In genomic region chr15:87368511-87368910, GRCh38 we compare ENCODE assay signal across 20 cellular contexts.
DNase-seq lines count a peak whose midpoint lies in the region; TF ChIP-seq lines count a peak whose summit lies in the region.
"Had no signal": no experiment of that assay in that cellular context is flagged by ENCODE, and none has a peak within 500 bp of the region (broad histone marks: within the 10 kb centered on the region; RNA-seq: fewer than 3 reads in every experiment).

No MANE protein-coding gene starts in this region.

- TF ChIP-seq CTCF in MCF 10A (IDR thresholded peaks at IDR 0.05; ENCODE audit: unreplicated experiment) (no peak), breast epithelium (IDR thresholded peaks at IDR 0.05) (no peak), mammary epithelial cell (conservative IDR thresholded peaks at IDR 0.05 in 1 of 2, IDR thresholded peaks at IDR 0.05 in 1 of 2; ENCODE audit: extremely low read depth in 1 of 2, insufficient read depth in 1 of 2, low read depth in 1 of 2, low read length in 2 of 2) (no peak), PC-9 (conservative IDR thresholded peaks at IDR 0.05) (no peak)

- POLR2A ChIA-PET in MCF 10A (lab: Yijun Ruan, JAX), result interaction anchor here (1.9 kb wide), 1 partner anchor 14 kb away, joined by 6 read pairs; no protein-coding TSS in a partner anchor
- POLR2A ChIA-PET in PC-9 (lab: Charles Lee; ENCODE audit: unreplicated experiment), result no interaction called here

- H3K4me3 Mint-ChIP-seq in MCF 10A (ENCODE audit: unreplicated experiment), result peak overlapping the region; percentile 12
- no peak overlapping the region for H3K4me3 Mint-ChIP-seq in activated naive CD4-positive, alpha-beta T cell treated with anti-CD3 and anti-CD28 coated beads for 36 hours
- H3K4me3 Mint-ChIP-seq: naive B cell had no signal

- BruUV-seq in MCF 10A (replicated peaks; lab: Mats Ljungman, UMichigan) (no TSS peak), mammary epithelial cell (replicated peaks; lab: Mats Ljungman, UMichigan) (no TSS peak), PC-9 (replicated peaks; lab: Mats Ljungman, UMichigan) (no TSS peak)

- H3K4me3 ChIP-seq in breast epithelium (no peak overlapping the region), mammary epithelial cell (replicated peaks in 1 of 3; ENCODE audit: insufficient read depth in 1 of 3, low read depth in 2 of 3, low read length in 3 of 3) (no peak overlapping the region), PC-9 (no peak overlapping the region)
- H3K4me3 ChIP-seq: lower lobe of right lung, stomach, transverse colon had no signal

- TF ChIP-seq POLR2A in breast epithelium (IDR thresholded peaks at IDR 0.05), result no peak

- intact Hi-C loops in MCF 10A (cut with micrococcal nuclease), result loop anchor here (5.0 kb wide), 1 partner anchor 101 kb away; no protein-coding TSS in a partner anchor
- intact Hi-C loops in breast epithelium (cut with DNase I; ENCODE audit: low total_unique reads), result no loop called here
- intact Hi-C loops in mammary epithelial cell (cut with micrococcal nuclease), result loop anchor here (5.0 kb wide), 2 partner anchors 101 to 209 kb away; no protein-coding TSS in a partner anchor
- intact Hi-C loops in PC-9 (cut with micrococcal nuclease; ENCODE audit: unreplicated experiment), result no loop called here
- intact Hi-C loops in activated naive CD4-positive, alpha-beta T cell treated with anti-CD3 and anti-CD28 coated beads for 36 hours (cut with micrococcal nuclease), result no loop called here

- peak; percentile 44 for DNase-seq in MCF 10A (ENCODE audit: unreplicated experiment)
- DNase-seq in breast epithelium (ENCODE audit: low spot score in 2 of 2), result no peak
- peak; percentile 65 for DNase-seq in mammary epithelial cell
- DNase-seq in islet precursor cell, result peak; percentile 79
- DNase-seq in PC-9, result no peak
- DNase-seq in NCI-H69 (lab: John Stamatoyannopoulos, UW), result no peak
- DNase-seq in activated naive CD4-positive, alpha-beta T cell treated with anti-CD3 and anti-CD28 coated beads for 36 hours, result no peak
- no peak for DNase-seq in SIG-M5 (lab: John Stamatoyannopoulos, UW)
- DNase-seq: activated CD4-positive, alpha-beta T cell treated with anti-CD3 and anti-CD28 coated beads for 1 hour; activated naive CD4-positive, alpha-beta T cell; activated T-cell treated with anti-CD3 and anti-CD28 coated beads, Interleukin-2, amount 50 U/mL, for 1 hour; BE2C; hippocampal formation; kidney; lower lobe of right lung; naive B cell; occipital lobe; retina; stomach; transverse colon had no signal

- H3K9me2 ChIP-seq in PC-9 (ENCODE audit: insufficient read depth), result no peaks in the 10 kb centered on the region

- H3K27me3 ChIP-seq in breast epithelium (no peaks in the 10 kb centered on the region), mammary epithelial cell (ENCODE audit: insufficient read depth, low read length) (no peaks in the 10 kb centered on the region), PC-9 (ENCODE audit: insufficient read depth, low read depth) (no peaks in the 10 kb centered on the region)
- H3K27me3 ChIP-seq: BE2C, stomach, transverse colon had no signal

- 0 out of 2 replicates have a peak, but pooled peaks cover 3% of the 10 kb centered on the region for H3F3A ChIP-seq in PC-9 (ENCODE audit: insufficient read depth, low read depth)

- in situ Hi-C loops in mammary epithelial cell (cut with MboI; ENCODE audit: low sequenced_read_pairs in 2 of 2), result no loop called here

- H3K79me2 ChIP-seq in mammary epithelial cell (ENCODE audit: insufficient read depth, low read length), result no peaks in the 10 kb centered on the region
- no peaks in the 10 kb centered on the region for H3K79me2 ChIP-seq in PC-9 (ENCODE audit: low read depth)

- H3K27ac Mint-ChIP-seq in MCF 10A (ENCODE audit: low read depth, unreplicated experiment), result peak overlapping the region; percentile 85
- H3K27ac Mint-ChIP-seq in activated naive CD4-positive, alpha-beta T cell treated with anti-CD3 and anti-CD28 coated beads for 36 hours, result no peak overlapping the region
- H3K27ac Mint-ChIP-seq: naive B cell had no signal

- H2AFZ ChIP-seq in mammary epithelial cell (ENCODE audit: low read depth, low read length), result no peak overlapping the region
- H2AFZ ChIP-seq in PC-9, result no peak overlapping the region

- no peaks in the 10 kb centered on the region for H3K27me3 Mint-ChIP-seq in MCF 10A (ENCODE audit: insufficient read depth, unreplicated experiment)
- peaks cover 11% of the 10 kb centered on the region for H3K27me3 Mint-ChIP-seq in activated naive CD4-positive, alpha-beta T cell treated with anti-CD3 and anti-CD28 coated beads for 36 hours (ENCODE audit: low read depth)
- H3K27me3 Mint-ChIP-seq: naive B cell had no signal

- CTCF ChIA-PET in MCF 10A (lab: Yijun Ruan, JAX) (interaction anchor here (0.5 to 0.7 kb wide), 7 partner anchors 14 to 1638 kb away, joined by 3 to 4 read pairs (median 3); no protein-coding TSS in a partner anchor), mammary epithelial cell (lab: Charles Lee; ENCODE audit: low non-redundant PET) (no interaction called here), PC-9 (lab: Charles Lee) (no interaction called here)
- CTCF ChIA-PET in activated naive CD4-positive, alpha-beta T cell treated with anti-CD3 and anti-CD28 coated beads for 36 hours (lab: Charles Lee), result no interaction called here

- H3K4me1 ChIP-seq in breast epithelium (no peaks in the 10 kb centered on the region), mammary epithelial cell (ENCODE audit: insufficient read depth, low read length) (peaks cover 40% of the 10 kb centered on the region), PC-9 (replicated peaks; ENCODE audit: insufficient read depth) (0 out of 2 replicates have a peak, but pooled peaks cover 6% of the 10 kb centered on the region)
- H3K4me1 ChIP-seq: BE2C, lower lobe of right lung, stomach, transverse colon had no signal

- H3K27ac ChIP-seq in breast epithelium (no peak overlapping the region), mammary epithelial cell (ENCODE audit: insufficient read depth, low read depth, low read length) (peak overlapping the region; percentile 89), PC-9 (no peak overlapping the region)
- H3K27ac ChIP-seq: lower lobe of right lung, stomach, transverse colon had no signal

- H3K9me3 Mint-ChIP-seq in MCF 10A (ENCODE audit: unreplicated experiment), result peaks cover 20% of the 10 kb centered on the region
- peaks cover 4% of the 10 kb centered on the region for H3K9me3 Mint-ChIP-seq in activated naive CD4-positive, alpha-beta T cell treated with anti-CD3 and anti-CD28 coated beads for 36 hours

- 0% methylated on average over 1 of the region's 2 CpGs for WGBS in mammary epithelial cell (ENCODE audit: low coverage, missing lambda C conversion rate)

- no peaks in the 10 kb centered on the region for H3K36me3 ChIP-seq in breast epithelium
- H3K36me3 ChIP-seq in mammary epithelial cell (ENCODE audit: insufficient read depth, low read length), result no peaks in the 10 kb centered on the region
- H3K36me3 ChIP-seq in PC-9 (ENCODE audit: low read depth), result no peaks in the 10 kb centered on the region
- H3K36me3 ChIP-seq: BE2C, lower lobe of right lung, stomach, transverse colon had no signal

- peaks cover 0 to 5% of the 10 kb centered on the region in 2 donors for H3K9me3 ChIP-seq in breast epithelium
- no peaks in the 10 kb centered on the region for H3K9me3 ChIP-seq in mammary epithelial cell (replicated peaks; ENCODE audit: insufficient read depth, low read length)
- H3K9me3 ChIP-seq in PC-9 (ENCODE audit: insufficient read depth, low read depth), result no peaks in the 10 kb centered on the region
- H3K9me3 ChIP-seq: BE2C, lower lobe of right lung, transverse colon had no signal

- peaks cover 11% of the 10 kb centered on the region for H3K36me3 Mint-ChIP-seq in MCF 10A (ENCODE audit: insufficient read depth, unreplicated experiment)
- H3K36me3 Mint-ChIP-seq in activated naive CD4-positive, alpha-beta T cell treated with anti-CD3 and anti-CD28 coated beads for 36 hours (ENCODE audit: low read depth), result no peaks in the 10 kb centered on the region
- H3K36me3 Mint-ChIP-seq: naive B cell had no signal

- H3K4me2 ChIP-seq in mammary epithelial cell (ENCODE audit: insufficient read depth, low read depth, low read length), result peak overlapping the region; percentile 14
- H3K4me2 ChIP-seq in PC-9, result no peak overlapping the region

- H3K4me1 Mint-ChIP-seq in MCF 10A (ENCODE audit: insufficient read depth, unreplicated experiment), result peaks cover 48% of the 10 kb centered on the region
- no peaks in the 10 kb centered on the region for H3K4me1 Mint-ChIP-seq in activated naive CD4-positive, alpha-beta T cell treated with anti-CD3 and anti-CD28 coated beads for 36 hours (ENCODE audit: low read depth)
- H3K4me1 Mint-ChIP-seq: naive B cell had no signal

- no peak overlapping the region for H3K9ac ChIP-seq in mammary epithelial cell (ENCODE audit: insufficient read depth, low read length)

- H4K20me1 ChIP-seq in mammary epithelial cell (ENCODE audit: insufficient read depth, low read length), result no peaks in the 10 kb centered on the region
- H4K20me1 ChIP-seq in PC-9 (ENCODE audit: insufficient read depth), result no peaks in the 10 kb centered on the region

- dilution Hi-C loops in mammary epithelial cell (cut with HindIII; ENCODE audit: low sequenced_read_pairs), result no loop called here

Comparison
In these comparisons a context has a peak if more than half of its experiments do, and no peak if none do; other contexts are left out.
1. DNase-seq: peak in MCF 10A (single experiment), mammary epithelial cell (single experiment) and islet precursor cell (single experiment); none in breast epithelium (0 of 2), PC-9 (0 of 2), NCI-H69 (single experiment), activated naive CD4-positive, alpha-beta T cell treated with anti-CD3 and anti-CD28 coated beads for 36 hours (single experiment) and SIG-M5 (single experiment).
2. intact Hi-C loops: an anchor here in MCF 10A (5.0 kb wide) and mammary epithelial cell (5.0 kb wide); none called in breast epithelium, PC-9 and activated naive CD4-positive, alpha-beta T cell treated with anti-CD3 and anti-CD28 coated beads for 36 hours.